In genomic region chr20:45229264-45230056, GRCh38 we compare ENCODE assay signal across 1 cellular context.
TF ChIP-seq lines count a peak whose summit lies in the region.

No MANE protein-coding gene starts in this region.

TF ChIP-seq in SK-N-SH treated with all-trans-retinoic acid at 6 μM for 48 hours, 23 proteins besides CTCF, POLR2A, EP300 and RAD21 (continued from another document):
- no peak for TF ChIP-seq ZNF70 (CRISPR knock-in tag; IDR thresholded peaks at IDR 0.05)
- no peak for TF ChIP-seq BACH2 (CRISPR knock-in tag; IDR thresholded peaks at IDR 0.05; ENCODE audit: borderline replicate concordance)
- TF ChIP-seq ZFP3 (CRISPR knock-in tag; IDR thresholded peaks at IDR 0.05), result no peak
- TF ChIP-seq ISL1 (CRISPR knock-in tag; IDR thresholded peaks at IDR 0.05), result no peak
- no peak for TF ChIP-seq ZNF565 (CRISPR knock-in tag; conservative IDR thresholded peaks at IDR 0.05; ENCODE audit: low read depth)
- TF ChIP-seq TOX (CRISPR knock-in tag; IDR thresholded peaks at IDR 0.05; ENCODE audit: borderline replicate concordance), result no peak
- no peak for TF ChIP-seq ZFP30 (CRISPR knock-in tag; IDR thresholded peaks at IDR 0.05)
- TF ChIP-seq SNAI2 (CRISPR knock-in tag; IDR thresholded peaks at IDR 0.05), result no peak
- TF ChIP-seq ARNTL (CRISPR knock-in tag; IDR thresholded peaks at IDR 0.05; ENCODE audit: borderline replicate concordance, low read depth), result no peak
- no peak for TF ChIP-seq ZNF8 (CRISPR knock-in tag; IDR thresholded peaks at IDR 0.05)
- no peak for TF ChIP-seq CSRNP3 (CRISPR knock-in tag; IDR thresholded peaks at IDR 0.05)
- no peak for TF ChIP-seq TCF4 (CRISPR knock-in tag; IDR thresholded peaks at IDR 0.05; ENCODE audit: borderline replicate concordance)
